In the genomic region with DNA sequence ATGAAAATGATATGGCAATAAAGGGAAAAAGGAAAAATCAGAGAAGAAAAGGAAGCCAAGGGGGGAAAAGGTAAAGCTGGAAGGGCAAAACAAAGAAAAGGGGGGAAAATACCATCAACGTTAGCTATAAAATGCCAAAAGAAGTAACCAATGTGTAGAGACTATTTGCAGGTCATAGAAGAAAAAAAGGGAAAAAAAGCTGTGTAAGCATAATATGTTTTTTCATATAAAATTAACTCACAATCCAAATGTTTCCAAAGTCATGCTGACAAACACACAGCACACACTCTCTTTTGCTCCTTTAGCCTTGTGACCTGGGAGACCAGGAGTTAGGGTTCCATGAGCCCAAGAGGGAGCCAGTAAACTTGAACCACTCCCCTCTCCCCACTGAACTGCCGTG, we compare ENCODE assay signal across 2 cellular contexts.
A peak's percentile ranks its signal among the peaks of the same experiment; 100 is the strongest.
TF ChIP-seq lines count a peak whose summit lies in the region.

No MANE protein-coding gene starts in this region.

TF ChIP-seq in A549, 52 proteins besides CTCF, POLR2A, EP300 and RAD21:
- TF ChIP-seq MAFK (IDR thresholded peaks at IDR 0.05; ENCODE audit: partially characterized antibody) (peak; percentile 90), MYC (IDR thresholded peaks at IDR 0.05; ENCODE audit: borderline replicate concordance, low read length) (no peak)
TF ChIP-seq in A549: peak in this region for 1.

TF ChIP-seq in K562, 482 proteins besides CTCF, POLR2A, EP300 and RAD21:
- TF ChIP-seq, protein P1, sequence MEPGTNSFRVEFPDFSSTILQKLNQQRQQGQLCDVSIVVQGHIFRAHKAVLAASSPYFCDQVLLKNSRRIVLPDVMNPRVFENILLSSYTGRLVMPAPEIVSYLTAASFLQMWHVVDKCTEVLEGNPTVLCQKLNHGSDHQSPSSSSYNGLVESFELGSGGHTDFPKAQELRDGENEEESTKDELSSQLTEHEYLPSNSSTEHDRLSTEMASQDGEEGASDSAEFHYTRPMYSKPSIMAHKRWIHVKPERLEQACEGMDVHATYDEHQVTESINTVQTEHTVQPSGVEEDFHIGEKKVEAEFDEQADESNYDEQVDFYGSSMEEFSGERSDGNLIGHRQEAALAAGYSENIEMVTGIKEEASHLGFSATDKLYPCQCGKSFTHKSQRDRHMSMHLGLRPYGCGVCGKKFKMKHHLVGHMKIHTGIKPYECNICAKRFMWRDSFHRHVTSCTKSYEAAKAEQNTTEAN (CRISPR knock-in tag; IDR thresholded peaks at IDR 0.05), result no peak
- TF ChIP-seq ZNF75A (CRISPR knock-in tag; IDR thresholded peaks at IDR 0.05), result no peak
- TF ChIP-seq SOX6 (IDR thresholded peaks at IDR 0.05), result no peak
- no peak for TF ChIP-seq POU5F1 (IDR thresholded peaks at IDR 0.05; ENCODE audit: borderline replicate concordance, low read depth, low read length, partially characterized antibody)
- no peak for TF ChIP-seq BCOR (IDR thresholded peaks at IDR 0.05)
- TF ChIP-seq, protein P2, sequence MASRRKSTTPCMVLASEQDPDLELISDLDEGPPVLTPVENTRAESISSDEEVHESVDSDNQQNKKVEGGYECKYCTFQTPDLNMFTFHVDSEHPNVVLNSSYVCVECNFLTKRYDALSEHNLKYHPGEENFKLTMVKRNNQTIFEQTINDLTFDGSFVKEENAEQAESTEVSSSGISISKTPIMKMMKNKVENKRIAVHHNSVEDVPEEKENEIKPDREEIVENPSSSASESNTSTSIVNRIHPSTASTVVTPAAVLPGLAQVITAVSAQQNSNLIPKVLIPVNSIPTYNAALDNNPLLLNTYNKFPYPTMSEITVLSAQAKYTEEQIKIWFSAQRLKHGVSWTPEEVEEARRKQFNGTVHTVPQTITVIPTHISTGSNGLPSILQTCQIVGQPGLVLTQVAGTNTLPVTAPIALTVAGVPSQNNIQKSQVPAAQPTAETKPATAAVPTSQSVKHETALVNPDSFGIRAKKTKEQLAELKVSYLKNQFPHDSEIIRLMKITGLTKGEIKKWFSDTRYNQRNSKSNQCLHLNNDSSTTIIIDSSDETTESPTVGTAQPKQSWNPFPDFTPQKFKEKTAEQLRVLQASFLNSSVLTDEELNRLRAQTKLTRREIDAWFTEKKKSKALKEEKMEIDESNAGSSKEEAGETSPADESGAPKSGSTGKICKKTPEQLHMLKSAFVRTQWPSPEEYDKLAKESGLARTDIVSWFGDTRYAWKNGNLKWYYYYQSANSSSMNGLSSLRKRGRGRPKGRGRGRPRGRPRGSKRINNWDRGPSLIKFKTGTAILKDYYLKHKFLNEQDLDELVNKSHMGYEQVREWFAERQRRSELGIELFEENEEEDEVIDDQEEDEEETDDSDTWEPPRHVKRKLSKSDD (conservative IDR thresholded peaks at IDR 0.05; ENCODE audit: low read length), result no peak
- TF ChIP-seq GTF3C2 (IDR thresholded peaks at IDR 0.05; ENCODE audit: borderline replicate concordance, extremely low read depth, insufficient read length), result no peak
- no peak for TF ChIP-seq HLTF (IDR thresholded peaks at IDR 0.05)
- peak; percentile 65 for TF ChIP-seq MAFG (tag; conservative IDR thresholded peaks at IDR 0.05)
- no peak for TF ChIP-seq NCOR1 (IDR thresholded peaks at IDR 0.05)
- TF ChIP-seq XRCC5 (IDR thresholded peaks at IDR 0.05; ENCODE audit: low read depth, low read length), result no peak
- peak; percentile 56; the same call in 1 of the 2 replicates for TF ChIP-seq MAFK (IDR thresholded peaks at IDR 0.05; ENCODE audit: low read length)
- TF ChIP-seq RBM14 (IDR thresholded peaks at IDR 0.05; ENCODE audit: borderline replicate concordance, insufficient read depth, low read depth, low read length), result no peak
- TF ChIP-seq ELF1 (tag; IDR thresholded peaks at IDR 0.05), result no peak
- peak; percentile 53; the same call in 1 of the 2 replicates for TF ChIP-seq MAFF (IDR thresholded peaks at IDR 0.05; ENCODE audit: low read length)
- peak; percentile 61 for TF ChIP-seq C11orf30 (IDR thresholded peaks at IDR 0.05; ENCODE audit: low read depth)
- TF ChIP-seq TRIM24 (IDR thresholded peaks at IDR 0.05), result no peak
- TF ChIP-seq ZNF277 (CRISPR knock-in tag; IDR thresholded peaks at IDR 0.05; ENCODE audit: borderline replicate concordance), result no peak
- peak; percentile 81 for TF ChIP-seq ZNF316 (IDR thresholded peaks at IDR 0.05)
- TF ChIP-seq PTBP1 (IDR thresholded peaks at IDR 0.05; ENCODE audit: low read depth, low read length), result no peak
- TF ChIP-seq RFX1 (IDR thresholded peaks at IDR 0.05), result no peak
- no peak for TF ChIP-seq NFRKB (IDR thresholded peaks at IDR 0.05; ENCODE audit: low read depth)
- TF ChIP-seq HBP1 (CRISPR knock-in tag; IDR thresholded peaks at IDR 0.05), result no peak
- TF ChIP-seq PHB2 (IDR thresholded peaks at IDR 0.05; ENCODE audit: low read depth), result no peak
- no peak for TF ChIP-seq ZNF224 (CRISPR knock-in tag; IDR thresholded peaks at IDR 0.05)
- no peak for TF ChIP-seq ZNF518B (CRISPR knock-in tag; IDR thresholded peaks at IDR 0.05)
- TF ChIP-seq L3MBTL2 (IDR thresholded peaks at IDR 0.05), result no peak
- TF ChIP-seq CBFA2T2 (conservative IDR thresholded peaks at IDR 0.05), result no peak
- no peak for TF ChIP-seq CTBP1 (IDR thresholded peaks at IDR 0.05; ENCODE audit: borderline replicate concordance)
- no peak for TF ChIP-seq ATF3 (IDR thresholded peaks at IDR 0.05)
- TF ChIP-seq ATF3 (CRISPR knock-in tag; conservative IDR thresholded peaks at IDR 0.05), result no peak
- TF ChIP-seq U2AF1 (optimal IDR thresholded peaks at IDR 0.05; ENCODE audit: low read depth, low read length), result no peak
TF ChIP-seq in K562: peak in this region for 5.
